26 cellular contexts compared by ENCODE assay signal in genomic region chr1:239918633-239919032, GRCh38.
"Had no signal": no experiment of that assay in that cellular context is flagged by ENCODE, and none has a peak within 500 bp of the region (broad histone marks: within the 10 kb centered on the region; RNA-seq: fewer than 3 reads in every experiment).

No MANE protein-coding gene starts in this region.

- FAIRE-seq: small intestine had no signal

- H3K9me3 Mint-ChIP-seq: stimulated activated effector memory CD8-positive, alpha-beta T cell treated with anti-CD3 and anti-CD28 coated beads, Interleukin-12 subunit alpha, Interleukin-12 subunit beta, amount 100 ng/mL, for 72 hours; stimulated activated naive CD8-positive, alpha-beta T cell treated with anti-CD3 and anti-CD28 coated beads, Interleukin-15, Interleukin-2, amounts not matched to agents 100 ng/mL and 50 ng/mL, for 24 hours had no signal

- H3K4me1 ChIP-seq: psoas muscle, right lobe of liver, testis, tibial artery, upper lobe of right lung, uterus had no signal

- H3K27ac Mint-ChIP-seq: naive thymus-derived CD4-positive, alpha-beta T cell; natural killer cell; nephron; stimulated activated effector memory CD8-positive, alpha-beta T cell treated with anti-CD3 and anti-CD28 coated beads, Interleukin-12 subunit alpha, Interleukin-12 subunit beta, amount 100 ng/mL, for 72 hours; stimulated activated naive B cell treated with anti-CD40 and anti-IgM and Interleukin-4, amounts not matched to agents 10 μg/mL and 1 μg/mL and 100 μg/mL, for 72 hours; stimulated activated naive CD8-positive, alpha-beta T cell treated with anti-CD3 and anti-CD28 coated beads, Interleukin-15, Interleukin-2, amounts not matched to agents 100 ng/mL and 50 ng/mL, for 24 hours; type B pancreatic cell had no signal

- H3K27ac ChIP-seq: ovary, psoas muscle, right lobe of liver, sigmoid colon, suprapubic skin, testis, tibial artery, transverse colon, upper lobe of right lung, uterus had no signal

- H3K27me3 ChIP-seq: ovary, right lobe of liver, sigmoid colon, suprapubic skin, testis, tibial artery, transverse colon, upper lobe of right lung, uterus had no signal

- H3K36me3 Mint-ChIP-seq: naive thymus-derived CD4-positive, alpha-beta T cell; natural killer cell; stimulated activated effector memory CD8-positive, alpha-beta T cell treated with anti-CD3 and anti-CD28 coated beads, Interleukin-12 subunit alpha, Interleukin-12 subunit beta, amount 100 ng/mL, for 72 hours; stimulated activated naive B cell treated with anti-CD40 and anti-IgM and Interleukin-4, amounts not matched to agents 10 μg/mL and 1 μg/mL and 100 μg/mL, for 72 hours; type B pancreatic cell had no signal

- H3K4me1 Mint-ChIP-seq: natural killer cell; nephron; stimulated activated naive B cell treated with anti-CD40 and anti-IgM and Interleukin-4, amounts not matched to agents 10 μg/mL and 1 μg/mL and 100 μg/mL, for 72 hours had no signal

- DNase-seq: naive thymus-derived CD4-positive, alpha-beta T cell; natural killer cell; occipital lobe; ovary; psoas muscle; right cardiac atrium; right lobe of liver; sigmoid colon; small intestine; stimulated activated CD4-positive, alpha-beta T cell treated with anti-CD3 and anti-CD28 coated beads, Interleukin-15, amount 100 ng/mL, for 24 hours; stimulated activated CD4-positive, alpha-beta T cell treated with anti-CD3 and anti-CD28 coated beads, Interleukin-2, amount 100 ng/mL, for 24 hours; stimulated activated CD4-positive, alpha-beta T cell treated with anti-CD3 and anti-CD28 coated beads, Interleukin-2, amount 100 ng/mL, for 48 hours; stimulated activated CD4-positive, alpha-beta T cell treated with anti-CD3 and anti-CD28 coated beads, Interleukin-4, amount 100 ng/mL, for 24 hours; stimulated activated naive B cell treated with anti-CD40 and anti-IgM and Interleukin-4, amounts not matched to agents 10 μg/mL and 1 μg/mL and 100 μg/mL, for 72 hours; stimulated activated naive CD4-positive, alpha-beta T cell treated with Interleukin-2 at 50 U/mL for 16 hours; substantia nigra; testis; tibial artery; transverse colon; upper lobe of right lung; uterus had no signal

- H3K36me3 ChIP-seq: ovary, right lobe of liver, sigmoid colon, suprapubic skin, tibial artery, transverse colon, upper lobe of right lung, uterus had no signal

- H3K4me3 ChIP-seq: ovary, psoas muscle, right lobe of liver, sigmoid colon, suprapubic skin, testis, tibial artery, transverse colon, upper lobe of right lung, uterus had no signal

- ATAC-seq: naive thymus-derived CD4-positive, alpha-beta T cell; natural killer cell; psoas muscle; right lobe of liver; stimulated activated effector memory CD8-positive, alpha-beta T cell treated with anti-CD3 and anti-CD28 coated beads, Interleukin-12 subunit alpha, Interleukin-12 subunit beta, amount 100 ng/mL, for 72 hours; stimulated activated naive B cell treated with anti-CD40 and anti-IgM and Interleukin-4, amounts not matched to agents 10 μg/mL and 1 μg/mL and 100 μg/mL, for 72 hours; upper lobe of right lung had no signal

- H3K27me3 Mint-ChIP-seq: stimulated activated naive B cell treated with anti-CD40 and anti-IgM and Interleukin-4, amounts not matched to agents 10 μg/mL and 1 μg/mL and 100 μg/mL, for 72 hours had no signal

- H3K4me3 Mint-ChIP-seq: naive thymus-derived CD4-positive, alpha-beta T cell; natural killer cell; nephron; stimulated activated effector memory CD8-positive, alpha-beta T cell treated with anti-CD3 and anti-CD28 coated beads, Interleukin-12 subunit alpha, Interleukin-12 subunit beta, amount 100 ng/mL, for 72 hours; stimulated activated naive B cell treated with anti-CD40 and anti-IgM and Interleukin-4, amounts not matched to agents 10 μg/mL and 1 μg/mL and 100 μg/mL, for 72 hours; stimulated activated naive CD8-positive, alpha-beta T cell treated with anti-CD3 and anti-CD28 coated beads, Interleukin-15, Interleukin-2, amounts not matched to agents 100 ng/mL and 50 ng/mL, for 24 hours; type B pancreatic cell had no signal

- H3K9me3 ChIP-seq: ovary, psoas muscle, right lobe of liver, sigmoid colon, suprapubic skin, testis, tibial artery, transverse colon, upper lobe of right lung, uterus had no signal
